In genomic region chr3:180011927-180012326, GRCh38 we compare ENCODE assay signal across 27 cellular contexts. TPM values are rescaled to one million over a fixed set of nuclear protein-coding genes. Genes with fewer than 3 reads are reported as not detected.
"Had no signal": no experiment of that assay in that cellular context is flagged by ENCODE, and none has a peak within 500 bp of the region (broad histone marks: within the 10 kb centered on the region; RNA-seq: fewer than 3 reads in every experiment).

No MANE protein-coding gene starts in this region.

- H3K4me2 ChIP-seq: hepatocyte had no signal

- ATAC-seq: activated CD4-positive, CD25-positive, alpha-beta regulatory T cell treated with anti-CD3 and anti-CD28 coated beads, Interleukin-2, amount 50 U/mL, for 24 hours; activated naive CD4-positive, alpha-beta T cell treated with anti-CD3 and anti-CD28 coated beads, Interleukin-2, amount 50 U/mL, for 72 hours; activated T-cell treated with anti-CD3 and anti-CD28 coated beads, Interleukin-2, amount 50 U/mL, for 72 hours; gastroesophageal sphincter; left cardiac atrium; naive thymus-derived CD4-positive, alpha-beta T cell; sciatic nerve; stimulated activated effector memory CD8-positive, alpha-beta T cell treated with anti-CD3 and anti-CD28 coated beads, Interleukin-12 subunit alpha, Interleukin-12 subunit beta, amount 100 ng/mL, for 72 hours; stimulated activated naive CD8-positive, alpha-beta T cell treated with anti-CD3 and anti-CD28 coated beads, Interleukin-15, amount 100 ng/mL, for 72 hours had no signal

- H3K36me3 ChIP-seq: breast epithelium, gastroesophageal sphincter, ovary, prostate gland, suprapubic skin, tibial nerve had no signal

- H3K4me3 ChIP-seq: breast epithelium, gastroesophageal sphincter, hepatocyte, ovary, prostate gland, suprapubic skin, tibial nerve had no signal

- DNase-seq: activated CD4-positive, alpha-beta memory T cell treated with anti-CD3 and anti-CD28 coated beads for 36 hours; activated CD4-positive, alpha-beta T cell treated with anti-CD3 and anti-CD28 coated beads for 48 hours; activated naive CD4-positive, alpha-beta T cell; activated T-cell treated with anti-CD3 and anti-CD28 coated beads, Interleukin-2, amount 50 U/mL, for 72 hours; central memory CD4-positive, alpha-beta T cell; left cardiac atrium; mammary epithelial cell; naive thymus-derived CD4-positive, alpha-beta T cell; ovary; retina; small intestine; stimulated activated CD4-positive, alpha-beta T cell treated with anti-CD3 and anti-CD28 coated beads, Interleukin-4, amount 100 ng/mL, for 24 hours; stimulated activated naive CD8-positive, alpha-beta T cell treated with anti-CD3 and anti-CD28 coated beads, Interleukin-15, amount 100 ng/mL, for 72 hours had no signal

- H3K27ac ChIP-seq: breast epithelium, gastroesophageal sphincter, hepatocyte, ovary, prostate gland, suprapubic skin, tibial nerve, VCaP had no signal

- H3K79me2 ChIP-seq: hepatocyte had no signal

- H3K27me3 ChIP-seq: breast epithelium, gastroesophageal sphincter, hepatocyte, ovary, suprapubic skin, tibial nerve had no signal

- H3K4me1 ChIP-seq: breast epithelium, gastroesophageal sphincter, prostate gland, suprapubic skin, tibial nerve had no signal

- H2AFZ ChIP-seq: hepatocyte had no signal

- H3K9me3 ChIP-seq: prostate gland had no signal

RNA-seq across cellular contexts. Expression of gene PEX5L, which starts 24.8 kb away (rescaled TPM):
- total RNA-seq: activated CD4-positive, alpha-beta memory T cell treated with anti-CD3 and anti-CD28 coated beads for 36 hours; activated naive CD4-positive, alpha-beta T cell treated with anti-CD3 and anti-CD28 coated beads, Interleukin-2, amount 50 U/mL, for 72 hours; endothelial cell of umbilical vein; liver had no signal
- polyA plus RNA-seq: endothelial cell of umbilical vein, esophagus had no signal
